ENCODE assay signal across 18 cellular contexts in the genomic region with DNA sequence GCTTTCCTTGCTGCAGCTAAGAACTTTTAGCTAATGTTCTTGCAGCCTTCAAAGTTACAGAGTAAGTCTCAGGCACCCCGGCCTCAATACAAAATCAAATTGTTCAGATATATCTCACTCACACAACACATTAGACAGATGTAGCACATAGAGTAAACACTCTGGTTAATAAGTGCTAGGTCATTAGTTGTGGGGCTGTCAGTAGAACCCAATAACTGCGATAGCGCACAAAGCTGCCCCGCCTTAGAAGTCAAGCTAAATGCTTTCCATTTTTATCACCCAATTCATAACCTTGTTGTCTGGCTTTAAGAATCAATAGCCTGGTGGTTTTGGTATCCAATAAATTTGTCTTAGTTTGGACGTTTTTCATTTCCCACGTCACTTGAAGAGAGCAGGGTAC.
A peak's percentile ranks its signal among the peaks of the same experiment; 100 is the strongest.
DNase-seq lines count a peak whose midpoint lies in the region; ATAC-seq and TF ChIP-seq lines count a peak whose summit lies in the region.
"Had no signal": no experiment of that assay in that cellular context is flagged by ENCODE, and none has a peak within 500 bp of the region (broad histone marks: within the 10 kb centered on the region; RNA-seq: fewer than 3 reads in every experiment).

No MANE protein-coding gene starts in this region.

- TF ChIP-seq POLR2A in heart left ventricle (IDR thresholded peaks at IDR 0.05), result no peak

- no peaks in the 10 kb centered on the region for H3K27me3 ChIP-seq in heart left ventricle
- H3K27me3 ChIP-seq: SJCRH30 had no signal

- ATAC-seq in heart left ventricle (no peak), left ventricle myocardium superior (no peak), HG03159 (IDR thresholded peaks at IDR 0.05; ENCODE audit: unreplicated experiment) (no peak)

- no peaks in the 10 kb centered on the region for H3K36me3 ChIP-seq in heart left ventricle
- H3K36me3 ChIP-seq: SJCRH30 had no signal

- H3K9me3 ChIP-seq in heart left ventricle, result no peaks in the 10 kb centered on the region
- H3K9me3 ChIP-seq: SJCRH30 had no signal

- H3K4me3 ChIP-seq in heart left ventricle, result no peak overlapping the region
- H3K4me3 ChIP-seq: SJCRH30 had no signal

- no peak for TF ChIP-seq CTCF in heart left ventricle (IDR thresholded peaks at IDR 0.05)

- H3K27ac ChIP-seq in heart left ventricle, result peak overlapping the region in 11 of 12 donors; percentile 39 to 84 (median 73)
- H3K27ac ChIP-seq: SJCRH30 had no signal

- DNase-seq in heart left ventricle, result no peak
- DNase-seq in left ventricle myocardium superior, result no peak
- peak in 2 of 3 experiments; percentile 64 to 90 for DNase-seq in NCI-H1417 (lab: John Stamatoyannopoulos, UW)
- DNase-seq in kidney tubule cell (ENCODE audit: low spot score), result peak; percentile 7
- DNase-seq in renal cortical epithelial cell (ENCODE audit: low read depth), result peak; percentile 13
- no peak for DNase-seq in NCI-H2107 (lab: John Stamatoyannopoulos, UW)
- no peak for DNase-seq in NCI-H2227 (lab: John Stamatoyannopoulos, UW; ENCODE audit: unreplicated experiment)
- DNase-seq: COR-L47, DMS 273 treated with DMSO at 0.1 percent for 48 hours, GDM1, KG1, NCI-H1436 treated with DMSO at 0.1 percent for 48 hours, NCI-H2029, NCI-H510A, NCI-H748 treated with DMSO at 0.1 percent for 48 hours, RPMI8226, SJCRH30 had no signal

- intact Hi-C loops in heart left ventricle (cut with DNase I) (loop anchor here in 2 of 10 donors (5.0 kb wide), 2 partner anchors 92 to 142 kb away; a partner anchor contains a TSS), left ventricle myocardium superior (cut with micrococcal nuclease) (no loop called here)

- WGBS in heart left ventricle, 4 donors, result 89 to 92% (median 91%) methylated on average over 6 of the region's 6 CpGs

- H3K4me1 ChIP-seq in heart left ventricle, result peaks cover 0 to 52% (median 18%) of the 10 kb centered on the region in 12 donors
- H3K4me1 ChIP-seq: SJCRH30 had no signal

Comparison
In these comparisons a context has a peak if more than half of its experiments do, and no peak if none do; other contexts are left out.
1. DNase-seq: peak in NCI-H1417 (2 of 3), kidney tubule cell (single experiment) and renal cortical epithelial cell (single experiment); none in heart left ventricle (0 of 5), left ventricle myocardium superior (single experiment), NCI-H2107 (single experiment) and NCI-H2227 (single experiment).